Comparison of ENCODE assay signal across 1 cellular context in genomic region chr22:31120230-31120629, GRCh38.
TF ChIP-seq lines count a peak whose summit lies in the region.

No MANE protein-coding gene starts in this region.

TF ChIP-seq in H1, 55 proteins besides CTCF, POLR2A, EP300 and RAD21:
- TF ChIP-seq BRCA1 (IDR thresholded peaks at IDR 0.05; ENCODE audit: low read depth, low read length) (no peak), CBX8 (IDR thresholded peaks at IDR 0.05; ENCODE audit: borderline replicate concordance, low read depth, low read length) (no peak), CTBP2 (IDR thresholded peaks at IDR 0.05; ENCODE audit: borderline replicate concordance, insufficient read depth, insufficient read length, low read length) (no peak), ZNF274 (IDR thresholded peaks at IDR 0.05; ENCODE audit: borderline replicate concordance, extremely low read depth, low read length) (no peak)
TF ChIP-seq in H1: peak in this region for 0.
